ENCODE assay signal across 19 cellular contexts in genomic region chr10:129509835-129510234, GRCh38. TPM values are rescaled to one million over a fixed set of nuclear protein-coding genes. Genes with fewer than 3 reads are reported as not detected.
A peak's percentile ranks its signal among the peaks of the same experiment; 100 is the strongest.
DNase-seq lines count a peak whose midpoint lies in the region; TF ChIP-seq lines count a peak whose summit lies in the region.
"Had no signal": no experiment of that assay in that cellular context is flagged by ENCODE, and none has a peak within 500 bp of the region (broad histone marks: within the 10 kb centered on the region; RNA-seq: fewer than 3 reads in every experiment).

No MANE protein-coding gene starts in this region.

- H3K4me2 ChIP-seq in osteoblast (ENCODE audit: insufficient read depth, low read length) = no peak overlapping the region
- H3K4me2 ChIP-seq: BLaER1 had no signal

- H3K9me3 ChIP-seq in colonic mucosa (no peaks in the 10 kb centered on the region), osteoblast (ENCODE audit: low read depth, low read length) (no peaks in the 10 kb centered on the region)
- H3K9me3 ChIP-seq: BE2C had no signal

- no peak overlapping the region for H3K4me3 ChIP-seq in colonic mucosa
- no peak overlapping the region for H3K4me3 ChIP-seq in coronary artery
- no peak overlapping the region for H3K4me3 ChIP-seq in osteoblast (ENCODE audit: insufficient read depth, low read length)
- H3K4me3 ChIP-seq: BLaER1 had no signal

- TF ChIP-seq CTCF in colonic mucosa (IDR thresholded peaks at IDR 0.05) (no peak), coronary artery (IDR thresholded peaks at IDR 0.05) (no peak), osteoblast (IDR thresholded peaks at IDR 0.05; ENCODE audit: extremely low read depth, low read depth, low read length) (no peak)

- H3K36me3 ChIP-seq in colonic mucosa (no peaks in the 10 kb centered on the region), osteoblast (ENCODE audit: insufficient read depth, low read length) (no peaks in the 10 kb centered on the region)
- H3K36me3 ChIP-seq: BE2C had no signal

- H2AFZ ChIP-seq in osteoblast (ENCODE audit: low read length) = no peak overlapping the region

- peaks cover 8% of the 10 kb centered on the region for H4K20me1 ChIP-seq in osteoblast (ENCODE audit: insufficient read depth, low read length)

- DNase-seq in colonic mucosa (peak; percentile 7), coronary artery (ENCODE audit: low spot score) (peak; percentile 45), osteoblast (ENCODE audit: insufficient read length, low spot score, missing footprints) (peak; percentile 9), ureter (ENCODE audit: low spot score) (peak; percentile 36), foreskin melanocyte (no peak), DMS114 treated with DMSO at 0.1 percent for 48 hours (lab: John Stamatoyannopoulos, UW; ENCODE audit: unreplicated experiment) (no peak)
- DNase-seq in activated effector memory CD4-positive, alpha-beta T cell treated with Interleukin-2 at 50 U/mL for 16 hours = no peak
- DNase-seq: 8988T; ACHN; BE2C; C1 segment of cervical spinal cord; CD4-positive, alpha-beta memory T cell; CD4-positive, CD25-positive, alpha-beta regulatory T cell; CD8-positive, alpha-beta memory T cell; COR-L47; DMS 273 treated with DMSO at 0.1 percent for 48 hours; DMS79 treated with DMSO at 0.1 percent for 48 hours; GF-D8 had no signal

- H3K27me3 ChIP-seq in colonic mucosa (no peaks in the 10 kb centered on the region), osteoblast (ENCODE audit: insufficient read depth, low read length) (no peaks in the 10 kb centered on the region)
- H3K27me3 ChIP-seq: BE2C, BLaER1 had no signal

- H3K27ac ChIP-seq in colonic mucosa = no peak overlapping the region
- no peak overlapping the region for H3K27ac ChIP-seq in coronary artery
- H3K27ac ChIP-seq in osteoblast (ENCODE audit: low read depth, low read length) = no peak overlapping the region
- H3K27ac ChIP-seq: BLaER1 had no signal

- intact Hi-C loops in colonic mucosa (cut with DNase I) = no loop called here

- H3K79me2 ChIP-seq in osteoblast (ENCODE audit: insufficient read depth, low read length) = peaks cover 4% of the 10 kb centered on the region

- no peak overlapping the region for H3K9ac ChIP-seq in colonic mucosa (ENCODE audit: low read depth in 2 of 2, low read length in 2 of 2)
- H3K9ac ChIP-seq: BLaER1 had no signal

- no peaks in the 10 kb centered on the region for H3K4me1 ChIP-seq in colonic mucosa
- H3K4me1 ChIP-seq in osteoblast (ENCODE audit: insufficient read depth, low read length) = no peaks in the 10 kb centered on the region
- H3K4me1 ChIP-seq: BE2C had no signal

RNA-seq across cellular contexts. Expression of gene MGMT, which starts 42.8 kb away (rescaled TPM):
- total RNA-seq in colonic mucosa (10 to 100 TPM; 17.5 to 18.2 TPM), osteoblast (18.3 and 21.0 TPM in 2 replicates), ureter (38.6 TPM)

Comparison
In these comparisons a context has a peak if more than half of its experiments do, and no peak if none do; other contexts are left out.
1. DNase-seq: peak in colonic mucosa (single experiment), coronary artery (single experiment), osteoblast (single experiment) and ureter (single experiment); none in foreskin melanocyte (single experiment), activated effector memory CD4-positive, alpha-beta T cell treated with Interleukin-2 at 50 U/mL for 16 hours (single experiment) and DMS114 treated with DMSO at 0.1 percent for 48 hours (single experiment).